In the genomic region with DNA sequence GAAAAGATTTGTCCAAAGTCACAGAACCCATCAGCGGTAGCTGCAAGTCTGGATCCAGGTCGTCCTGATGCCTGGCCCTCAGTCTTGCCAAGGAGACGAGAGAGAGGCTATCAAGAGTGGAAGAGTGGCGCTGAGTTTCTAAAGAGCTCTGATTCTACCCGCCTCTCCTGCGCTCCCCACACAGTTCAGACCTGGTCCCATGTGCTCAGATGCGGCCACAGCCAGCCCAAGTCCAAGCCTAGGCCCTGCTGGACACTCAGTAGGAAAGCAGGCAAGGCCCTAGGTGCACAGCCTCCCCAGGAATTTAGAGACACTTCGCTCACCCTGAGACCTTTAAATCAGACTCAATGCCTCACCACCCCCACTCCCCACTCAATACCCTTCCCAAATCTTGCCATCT, we compare ENCODE assay signal across 10 cellular contexts. TPM values are rescaled to one million over a fixed set of nuclear protein-coding genes. Genes with fewer than 3 reads are reported as not detected.
DNase-seq lines count a peak whose midpoint lies in the region; ATAC-seq, FAIRE-seq and TF ChIP-seq lines count a peak whose summit lies in the region.
"Had no signal": no experiment of that assay in that cellular context is flagged by ENCODE, and none has a peak within 500 bp of the region (broad histone marks: within the 10 kb centered on the region; RNA-seq: fewer than 3 reads in every experiment).

No MANE protein-coding gene starts in this region.

- peak overlapping the region; percentile 86 for H3K27ac ChIP-seq in endothelial cell of umbilical vein (ENCODE audit: insufficient read depth, low read depth, low read length)
- peak overlapping the region; percentile 88 to 90 for H3K27ac ChIP-seq in mucosa of rectum (ENCODE audit: low read depth in 2 of 2, low read length in 2 of 2)
- peak overlapping the region; percentile 58 for H3K27ac ChIP-seq in upper lobe of right lung

- TF ChIP-seq POLR2A in endothelial cell of umbilical vein (IDR thresholded peaks at IDR 0.05; ENCODE audit: low read depth, low read length) = no peak

- H3K4me1 Mint-ChIP-seq in activated naive CD4-positive, alpha-beta T cell treated with anti-CD3 and anti-CD28 coated beads, Interleukin-2, amount 50 U/mL, for 24 hours = peaks cover 82% of the 10 kb centered on the region
- H3K4me1 Mint-ChIP-seq in activated naive CD4-positive, alpha-beta T cell treated with anti-CD3 and anti-CD28 coated beads for 36 hours (ENCODE audit: low read depth) = peaks cover 60% of the 10 kb centered on the region

- CTCF ChIA-PET in activated naive CD4-positive, alpha-beta T cell treated with anti-CD3 and anti-CD28 coated beads for 36 hours (lab: Charles Lee) = no interaction called here
- CTCF ChIA-PET in endothelial cell of umbilical vein (lab: Charles Lee) = interaction anchor here (1.2 to 1.6 kb wide), 3 partner anchors 8 to 23 kb away, joined by 3 to 9 read pairs (median 4); no protein-coding TSS in a partner anchor

- no peak for DNase-seq in activated naive CD4-positive, alpha-beta T cell treated with anti-CD3 and anti-CD28 coated beads for 36 hours
- DNase-seq in endothelial cell of umbilical vein (ENCODE audit: low read depth, low spot score) (no peak), upper lobe of right lung (no peak), DMS79 (lab: John Stamatoyannopoulos, UW) (no peak), NCI-H526 (lab: John Stamatoyannopoulos, UW) (no peak)
- DNase-seq: activated CD4-positive, alpha-beta T cell treated with anti-CD3 and anti-CD28 coated beads, Interleukin-2, amount 50 U/mL, for 1 hour; NCI-H1436 had no signal

- H3K9me3 ChIP-seq in endothelial cell of umbilical vein (replicated peaks; ENCODE audit: control insufficient read depth, insufficient read depth, low read length) = no peaks in the 10 kb centered on the region
- no peaks in the 10 kb centered on the region for H3K9me3 ChIP-seq in mucosa of rectum (ENCODE audit: control insufficient read depth in 2 of 2, low read length in 2 of 2)
- H3K9me3 ChIP-seq in upper lobe of right lung = no peaks in the 10 kb centered on the region

- H3K4me2 ChIP-seq in endothelial cell of umbilical vein (ENCODE audit: insufficient read depth, low read length) = peak overlapping the region; percentile 20

- no peaks in the 10 kb centered on the region for H4K20me1 ChIP-seq in endothelial cell of umbilical vein (replicated peaks; ENCODE audit: control insufficient read depth, extremely low read depth, insufficient read depth, low read length)

- H3K4me3 ChIP-seq in endothelial cell of umbilical vein (replicated peaks in 1 of 3; ENCODE audit: insufficient read depth in 1 of 3, low read depth in 1 of 3, low read length in 3 of 3) (no peak overlapping the region), mucosa of rectum (ENCODE audit: low read length in 2 of 2) (no peak overlapping the region), upper lobe of right lung (no peak overlapping the region)

- H3K4me1 ChIP-seq in endothelial cell of umbilical vein (ENCODE audit: control insufficient read depth, extremely low read depth, insufficient read depth, low read length) = peaks cover 57% of the 10 kb centered on the region
- H3K4me1 ChIP-seq in mucosa of rectum (ENCODE audit: control insufficient read depth in 2 of 2, insufficient read depth in 2 of 2, low read length in 2 of 2) = peaks cover 77% of the 10 kb centered on the region in 2 donors
- H3K4me1 ChIP-seq in upper lobe of right lung = peaks cover 72% of the 10 kb centered on the region

- ATAC-seq in upper lobe of right lung (peak; percentile 2), GM21786 (IDR thresholded peaks at IDR 0.05; ENCODE audit: unreplicated experiment) (no peak)

- TF ChIP-seq CTCF in endothelial cell of umbilical vein (IDR thresholded peaks at IDR 0.05; ENCODE audit: extremely low read depth in 1 of 2, insufficient read depth in 1 of 2, low read depth in 1 of 2, low read length in 2 of 2) = no peak
- no peak for TF ChIP-seq CTCF in upper lobe of right lung (IDR thresholded peaks at IDR 0.05)

- no peak overlapping the region for H2AFZ ChIP-seq in endothelial cell of umbilical vein (ENCODE audit: low read depth, low read length)

- peaks cover 7% of the 10 kb centered on the region for H3K36me3 Mint-ChIP-seq in activated naive CD4-positive, alpha-beta T cell treated with anti-CD3 and anti-CD28 coated beads, Interleukin-2, amount 50 U/mL, for 24 hours
- peaks cover 16% of the 10 kb centered on the region for H3K36me3 Mint-ChIP-seq in activated naive CD4-positive, alpha-beta T cell treated with anti-CD3 and anti-CD28 coated beads for 36 hours (ENCODE audit: low read depth)

- H3K27ac Mint-ChIP-seq in activated naive CD4-positive, alpha-beta T cell treated with anti-CD3 and anti-CD28 coated beads, Interleukin-2, amount 50 U/mL, for 24 hours = peak overlapping the region; percentile 78
- H3K27ac Mint-ChIP-seq in activated naive CD4-positive, alpha-beta T cell treated with anti-CD3 and anti-CD28 coated beads for 36 hours = no peak overlapping the region

- peaks cover 86% of the 10 kb centered on the region for H3K79me2 ChIP-seq in endothelial cell of umbilical vein (ENCODE audit: control insufficient read depth, insufficient read depth, low read length)

- no peaks in the 10 kb centered on the region for H3K9me3 Mint-ChIP-seq in activated naive CD4-positive, alpha-beta T cell treated with anti-CD3 and anti-CD28 coated beads, Interleukin-2, amount 50 U/mL, for 24 hours
- no peaks in the 10 kb centered on the region for H3K9me3 Mint-ChIP-seq in activated naive CD4-positive, alpha-beta T cell treated with anti-CD3 and anti-CD28 coated beads for 36 hours

- peaks cover 0 to 14% of the 10 kb centered on the region in 2 experiments for H3K36me3 ChIP-seq in endothelial cell of umbilical vein (ENCODE audit: control insufficient read depth in 2 of 2, extremely low read depth in 1 of 2, insufficient read depth in 2 of 2, low read length in 2 of 2)
- H3K36me3 ChIP-seq in mucosa of rectum (ENCODE audit: control insufficient read depth in 2 of 2, insufficient read depth in 2 of 2, low read length in 2 of 2) = peaks cover 0 to 19% of the 10 kb centered on the region in 2 donors
- H3K36me3 ChIP-seq in upper lobe of right lung = peaks cover 16% of the 10 kb centered on the region

- no peak overlapping the region for H3K4me3 Mint-ChIP-seq in activated naive CD4-positive, alpha-beta T cell treated with anti-CD3 and anti-CD28 coated beads, Interleukin-2, amount 50 U/mL, for 24 hours
- no peak overlapping the region for H3K4me3 Mint-ChIP-seq in activated naive CD4-positive, alpha-beta T cell treated with anti-CD3 and anti-CD28 coated beads for 36 hours

- H3K27me3 ChIP-seq in endothelial cell of umbilical vein (ENCODE audit: control insufficient read depth in 2 of 2, insufficient read depth in 2 of 2, low read length in 2 of 2) (no peaks in the 10 kb centered on the region), mucosa of rectum (ENCODE audit: control insufficient read depth in 2 of 2, insufficient read depth in 2 of 2, low read length in 2 of 2) (no peaks in the 10 kb centered on the region), upper lobe of right lung (no peaks in the 10 kb centered on the region)

- BruUV-seq in endothelial cell of umbilical vein (replicated peaks; lab: Mats Ljungman, UMichigan) = TSS peak; percentile 63

- POLR2A ChIA-PET in endothelial cell of umbilical vein (lab: Charles Lee) = interaction anchor here (0.8 to 0.9 kb wide), 2 partner anchors 9 to 33 kb away, joined by 8 to 9 read pairs; partner anchors contain the start of gene CCDC12

- H3K9ac ChIP-seq in endothelial cell of umbilical vein (replicated peaks; ENCODE audit: extremely low read depth, insufficient read depth, low read length) = peak overlapping the region; percentile 17
- H3K9ac ChIP-seq in mucosa of rectum (ENCODE audit: low read depth in 1 of 2, low read length in 2 of 2) = peak overlapping the region; percentile 60 to 68

- no peak for FAIRE-seq in endothelial cell of umbilical vein (lab: Jason Lieb, UNC)

- no peaks in the 10 kb centered on the region for H3K27me3 Mint-ChIP-seq in activated naive CD4-positive, alpha-beta T cell treated with anti-CD3 and anti-CD28 coated beads, Interleukin-2, amount 50 U/mL, for 24 hours
- H3K27me3 Mint-ChIP-seq in activated naive CD4-positive, alpha-beta T cell treated with anti-CD3 and anti-CD28 coated beads for 36 hours (ENCODE audit: low read depth) = no peaks in the 10 kb centered on the region

- dilution Hi-C loops in endothelial cell of umbilical vein (cut with MboI; ENCODE audit: extremely low pct_ligation_motif_present, low sequenced_read_pairs) = no loop called here

- intact Hi-C loops in activated naive CD4-positive, alpha-beta T cell treated with anti-CD3 and anti-CD28 coated beads for 36 hours (cut with micrococcal nuclease) = no loop called here
- intact Hi-C loops in endothelial cell of umbilical vein (cut with micrococcal nuclease) = no loop called here
- intact Hi-C loops in upper lobe of right lung (cut with DNase I) = no loop called here

- H3K9me1 ChIP-seq in endothelial cell of umbilical vein (replicated peaks; ENCODE audit: control insufficient read depth, extremely low read depth, insufficient read depth, low read length) = no peaks in the 10 kb centered on the region

TF ChIP-seq in endothelial cell of umbilical vein, 7 proteins besides CTCF, POLR2A, EP300 and RAD21 (continues in another document):
- no peak for TF ChIP-seq POLR2AphosphoS5 (IDR thresholded peaks at IDR 0.05; ENCODE audit: insufficient read depth, low read depth, low read length)

RNA-seq across cellular contexts. Expression of gene CCDC12, which starts 32.4 kb away (rescaled TPM):
- 10 to 100 TPM; 37.6 to 43.0 TPM for total RNA-seq in activated naive CD4-positive, alpha-beta T cell treated with anti-CD3 and anti-CD28 coated beads for 36 hours
- total RNA-seq in endothelial cell of umbilical vein (45.0 and 50.5 TPM in 2 replicates), upper lobe of right lung (42.1 TPM)
- 31.2 and 35.1 TPM in 2 replicates for polyA plus RNA-seq in endothelial cell of umbilical vein
- 48.1 and 49.0 TPM in 2 replicates for polyA plus RNA-seq in endothelial cell of umbilical vein (2011; cell fraction: cytosol; rRNA removed)
- polyA plus RNA-seq in endothelial cell of umbilical vein (2011; cell fraction: nucleus; rRNA removed) = 58.5 and 62.2 TPM in 2 replicates
- polyA plus RNA-seq in endothelial cell of umbilical vein (2012) = 24.0 and 28.2 TPM in 2 replicates
- polyA minus RNA-seq in endothelial cell of umbilical vein = 64.5 and 73.4 TPM in 2 replicates
- 13.3 TPM for polyA minus RNA-seq in endothelial cell of umbilical vein (2011; cell fraction: cytosol; rRNA and poly(A)+ RNA removed)
- 64.2 and 70.6 TPM in 2 replicates for polyA minus RNA-seq in endothelial cell of umbilical vein (2011; cell fraction: nucleus; rRNA and poly(A)+ RNA removed)

RNA-seq across cellular contexts. Expression of gene NBEAL2, which starts 35.3 kb away (rescaled TPM):
- total RNA-seq in activated naive CD4-positive, alpha-beta T cell treated with anti-CD3 and anti-CD28 coated beads for 36 hours = 10 to 100 TPM; 85.0 to 92.4 TPM
- total RNA-seq in endothelial cell of umbilical vein (84.7 and 90.1 TPM in 2 replicates), upper lobe of right lung (116 TPM)
- 48.0 and 51.9 TPM in 2 replicates for polyA plus RNA-seq in endothelial cell of umbilical vein
- polyA plus RNA-seq in endothelial cell of umbilical vein (2011; cell fraction: cytosol; rRNA removed) = 18.2 and 22.1 TPM in 2 replicates
- polyA plus RNA-seq in endothelial cell of umbilical vein (2011; cell fraction: nucleus; rRNA removed) = 329 and 436 TPM in 2 replicates
- polyA plus RNA-seq in endothelial cell of umbilical vein (2012) = 38.7 and 46.6 TPM in 2 replicates
- polyA minus RNA-seq in endothelial cell of umbilical vein = 38.0 and 60.8 TPM in 2 replicates
- 8.8 TPM for polyA minus RNA-seq in endothelial cell of umbilical vein (2011; cell fraction: cytosol; rRNA and poly(A)+ RNA removed)
- polyA minus RNA-seq in endothelial cell of umbilical vein (2011; cell fraction: nucleus; rRNA and poly(A)+ RNA removed) = 67.7 and 92.5 TPM in 2 replicates
